1 cellular context compared by ENCODE assay signal in the genomic region with DNA sequence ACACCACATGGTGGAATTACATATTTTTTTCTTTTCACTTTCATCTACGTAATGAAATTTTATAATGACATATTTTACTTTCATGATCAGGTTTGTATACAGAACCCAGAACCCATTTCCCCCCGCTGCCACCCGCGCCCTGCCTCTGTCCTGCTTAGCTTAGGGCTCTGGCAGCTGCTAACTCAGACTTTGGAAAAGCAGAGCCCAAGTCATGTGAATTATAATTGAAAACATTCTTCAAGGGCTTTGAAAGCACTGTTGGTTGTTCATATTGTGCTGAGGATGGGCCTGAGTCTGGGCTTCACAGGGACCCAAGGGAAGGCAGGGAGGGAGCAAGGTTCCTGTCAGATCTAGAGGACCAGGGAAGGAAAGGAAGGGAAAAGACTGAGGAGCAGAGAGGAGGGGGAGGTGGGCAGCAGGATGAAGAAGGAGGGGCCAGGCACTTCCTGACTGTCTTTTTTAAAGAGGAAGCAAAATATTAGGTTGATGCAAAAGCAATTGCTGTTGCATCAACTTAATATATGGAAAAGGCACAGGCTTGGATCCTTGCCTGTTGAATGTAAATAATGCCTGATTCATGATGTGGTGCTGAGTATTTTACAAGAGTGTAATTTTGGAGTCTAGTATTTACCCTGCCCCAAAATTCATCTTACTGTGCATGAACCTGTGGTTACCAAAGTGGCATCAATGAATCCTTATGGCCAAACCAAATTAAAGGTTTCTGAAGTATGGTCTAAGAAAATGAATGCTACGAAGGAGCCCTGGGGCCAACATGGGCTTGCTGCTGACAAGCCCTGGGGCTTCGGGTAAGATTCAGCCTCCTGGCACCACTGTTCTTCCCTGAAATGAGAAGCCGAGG.
TF ChIP-seq lines count a peak whose summit lies in the region.

No MANE protein-coding gene starts in this region.

TF ChIP-seq in K562, 482 proteins besides CTCF, POLR2A, EP300 and RAD21 (continued from another document):
- TF ChIP-seq, protein P1, sequence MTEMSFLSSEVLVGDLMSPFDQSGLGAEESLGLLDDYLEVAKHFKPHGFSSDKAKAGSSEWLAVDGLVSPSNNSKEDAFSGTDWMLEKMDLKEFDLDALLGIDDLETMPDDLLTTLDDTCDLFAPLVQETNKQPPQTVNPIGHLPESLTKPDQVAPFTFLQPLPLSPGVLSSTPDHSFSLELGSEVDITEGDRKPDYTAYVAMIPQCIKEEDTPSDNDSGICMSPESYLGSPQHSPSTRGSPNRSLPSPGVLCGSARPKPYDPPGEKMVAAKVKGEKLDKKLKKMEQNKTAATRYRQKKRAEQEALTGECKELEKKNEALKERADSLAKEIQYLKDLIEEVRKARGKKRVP (CRISPR knock-in tag; IDR thresholded peaks at IDR 0.05) = peak; percentile 56; the same call in 1 of the 2 replicates
- TF ChIP-seq, protein P2, sequence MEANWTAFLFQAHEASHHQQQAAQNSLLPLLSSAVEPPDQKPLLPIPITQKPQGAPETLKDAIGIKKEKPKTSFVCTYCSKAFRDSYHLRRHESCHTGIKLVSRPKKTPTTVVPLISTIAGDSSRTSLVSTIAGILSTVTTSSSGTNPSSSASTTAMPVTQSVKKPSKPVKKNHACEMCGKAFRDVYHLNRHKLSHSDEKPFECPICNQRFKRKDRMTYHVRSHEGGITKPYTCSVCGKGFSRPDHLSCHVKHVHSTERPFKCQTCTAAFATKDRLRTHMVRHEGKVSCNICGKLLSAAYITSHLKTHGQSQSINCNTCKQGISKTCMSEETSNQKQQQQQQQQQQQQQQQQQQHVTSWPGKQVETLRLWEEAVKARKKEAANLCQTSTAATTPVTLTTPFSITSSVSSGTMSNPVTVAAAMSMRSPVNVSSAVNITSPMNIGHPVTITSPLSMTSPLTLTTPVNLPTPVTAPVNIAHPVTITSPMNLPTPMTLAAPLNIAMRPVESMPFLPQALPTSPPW (CRISPR knock-in tag; IDR thresholded peaks at IDR 0.05) = peak; percentile 46
- peak; percentile 29; the same call in 1 of the 2 replicates for TF ChIP-seq ZNF239 (CRISPR knock-in tag; IDR thresholded peaks at IDR 0.05)
- TF ChIP-seq ATF7 (IDR thresholded peaks at IDR 0.05) = peak; percentile 28; the same call in 1 of the 2 replicates
- TF ChIP-seq GABPA (tag; conservative IDR thresholded peaks at IDR 0.05; ENCODE audit: low read depth) = 0 out of 2 replicates have a peak, but pooled peaks have one; percentile 19
